ENCODE assay signal across 8 cellular contexts in genomic region chr16:10736926-10737625, GRCh38. TPM values are rescaled to one million over a fixed set of nuclear protein-coding genes. Genes with fewer than 3 reads are reported as not detected.
DNase-seq lines count a peak whose midpoint lies in the region; ATAC-seq, FAIRE-seq and TF ChIP-seq lines count a peak whose summit lies in the region.

No MANE protein-coding gene starts in this region.

- POLR2A ChIA-PET in HepG2 (lab: Yijun Ruan, JAX), result interaction anchor here (0.6 to 1.2 kb wide), 4 partner anchors 9 to 406 kb away, joined by 3 to 6 read pairs (median 4); no protein-coding TSS in a partner anchor

- no peak overlapping the region for H2AFZ ChIP-seq in HepG2 (ENCODE audit: low read length)

- peaks cover 32% of the 10 kb centered on the region for H3K4me1 ChIP-seq in DOHH2 (ENCODE audit: control insufficient read depth, low read length)
- H3K4me1 ChIP-seq in HepG2 (ENCODE audit: insufficient read depth, low read length), result peaks cover 29% of the 10 kb centered on the region

- H3K9ac ChIP-seq in HepG2 (ENCODE audit: insufficient read depth, low read depth, low read length), result peak overlapping the region; percentile 49; the same call in 1 of the 2 replicates

- intact Hi-C loops in activated CD4-positive, alpha-beta T cell treated with anti-CD3 and anti-CD28 coated beads, Interleukin-2, amount 10 ng/mL, durations not matched to agents 24 days and 14 days (cut with micrococcal nuclease), result loop anchor here (1.0 to 5.0 kb wide), 4 partner anchors 216 to 480 kb away; partner anchors contain the start of gene ATF7IP2
- intact Hi-C loops in HepG2 (cut with micrococcal nuclease; ENCODE audit: unreplicated experiment), result loop anchor here (1.0 to 10.0 kb wide), 7 partner anchors 69 to 480 kb away; partner anchors contain the start of genes ATF7IP2 and EMP2

- CTCF ChIA-PET in HepG2 (lab: Yijun Ruan, JAX; ENCODE audit: low intra/inter-chr PET ratio, low total read pairs), result interaction anchor here (0.7 to 7.5 kb wide), 9 partner anchors 13 to 480 kb away, joined by 3 to 136 read pairs (median 12); partner anchors contain the start of gene EMP2

- peak overlapping the region; percentile 48 for H3K4me3 Mint-ChIP-seq in activated CD4-positive, alpha-beta T cell treated with anti-CD3 and anti-CD28 coated beads, Interleukin-2, amount 10 ng/mL, durations not matched to agents 24 days and 14 days

- ATAC-seq in HG03354 (IDR thresholded peaks at IDR 0.05; ENCODE audit: poor library complexity, severe bottlenecking, unreplicated experiment), result peak; percentile 46
- ATAC-seq in HepG2, result peak; percentile 68
- no peak for ATAC-seq in GM21529 (IDR thresholded peaks at IDR 0.05; ENCODE audit: unreplicated experiment)

- H4K20me1 ChIP-seq in DOHH2 (ENCODE audit: control insufficient read depth, insufficient read depth, low read depth, low read length), result no peaks in the 10 kb centered on the region
- H4K20me1 ChIP-seq in HepG2 (ENCODE audit: insufficient read depth, low read length), result no peaks in the 10 kb centered on the region

- H3K4me2 ChIP-seq in DOHH2 (ENCODE audit: low read length) (peak overlapping the region; percentile 86), HepG2 (ENCODE audit: low read depth, low read length) (peak overlapping the region; percentile 85)

- peaks cover 5% of the 10 kb centered on the region for H3K27me3 Mint-ChIP-seq in activated CD4-positive, alpha-beta T cell treated with anti-CD3 and anti-CD28 coated beads, Interleukin-2, amount 10 ng/mL, durations not matched to agents 24 days and 14 days

- peak; percentile 43 to 85 for DNase-seq in NCI-H526 (lab: John Stamatoyannopoulos, UW)
- peak; percentile 92 for DNase-seq in activated CD4-positive, alpha-beta T cell treated with anti-CD3 and anti-CD28 coated beads, Interleukin-2, amount 10 ng/mL, durations not matched to agents 24 days and 14 days
- DNase-seq in dedifferentiated amniotic fluid mesenchymal stem cell (ENCODE audit: extremely low spot score), result peak; percentile 47
- DNase-seq in HepG2 (ENCODE audit: low spot score), result peak; percentile 76
- peak; percentile 76 for DNase-seq in stimulated activated CD4-positive, alpha-beta T cell treated with anti-CD3 and anti-CD28 coated beads, Interleukin-4, amount 100 ng/mL, for 24 hours

- H3K79me2 ChIP-seq in DOHH2 (ENCODE audit: control insufficient read depth, low read length) (no peaks in the 10 kb centered on the region), HepG2 (ENCODE audit: insufficient read depth, low read length) (no peaks in the 10 kb centered on the region)

- TF ChIP-seq CTCF in DOHH2 (IDR thresholded peaks at IDR 0.05; ENCODE audit: low read depth, low read length, poor library complexity, severe bottlenecking) (peak; percentile 89), HepG2 (CRISPR knock-in tag; IDR thresholded peaks at IDR 0.05) (peak; percentile 93)

- H3K27ac ChIP-seq in DOHH2 (ENCODE audit: low read depth, low read length), result peak overlapping the region; percentile 53
- H3K27ac ChIP-seq in HepG2 (ENCODE audit: extremely low read length, insufficient read depth, low read length), result no peak overlapping the region

- H3K4me1 Mint-ChIP-seq in activated CD4-positive, alpha-beta T cell treated with anti-CD3 and anti-CD28 coated beads, Interleukin-2, amount 10 ng/mL, durations not matched to agents 24 days and 14 days, result peaks cover 34% of the 10 kb centered on the region

- peaks cover 3% of the 10 kb centered on the region for H3K9me3 Mint-ChIP-seq in activated CD4-positive, alpha-beta T cell treated with anti-CD3 and anti-CD28 coated beads, Interleukin-2, amount 10 ng/mL, durations not matched to agents 24 days and 14 days

- in situ Hi-C loops in HepG2 (cut with HindIII; ENCODE audit: extremely low pct_ligation_motif_present, low pct_unique_long_range_greater_than_20kb), result loop anchor here (5.0 kb wide), 3 partner anchors 220 to 480 kb away; no protein-coding TSS in a partner anchor

- no peaks in the 10 kb centered on the region for H3K36me3 Mint-ChIP-seq in activated CD4-positive, alpha-beta T cell treated with anti-CD3 and anti-CD28 coated beads, Interleukin-2, amount 10 ng/mL, durations not matched to agents 24 days and 14 days (ENCODE audit: low read depth)

- 34% methylated on average over 15 of the region's 15 CpGs for WGBS in HepG2 (ENCODE audit: low lambda C conversion rate)

- no peaks in the 10 kb centered on the region for H3K36me3 ChIP-seq in DOHH2 (ENCODE audit: control insufficient read depth, low read length)
- no peaks in the 10 kb centered on the region for H3K36me3 ChIP-seq in HepG2 (replicated peaks in 1 of 2; ENCODE audit: control insufficient read depth in 1 of 2, insufficient read depth in 2 of 2, low read length in 2 of 2)

- peak; percentile 96 for TF ChIP-seq RAD21 in HepG2 (CRISPR knock-in tag; IDR thresholded peaks at IDR 0.05)

- peak; percentile 86 for FAIRE-seq in HepG2 (lab: Jason Lieb, UNC)

- H3F3A ChIP-seq in DOHH2 (ENCODE audit: control insufficient read depth, insufficient read depth), result peaks cover 6% of the 10 kb centered on the region

- H3K9me3 ChIP-seq in DOHH2 (ENCODE audit: control insufficient read depth, insufficient read depth, low read length), result no peaks in the 10 kb centered on the region
- 0 out of 2 replicates have a peak, but pooled peaks cover 3% of the 10 kb centered on the region for H3K9me3 ChIP-seq in HepG2 (ENCODE audit: low read length)

- TF ChIP-seq EP300 in HepG2 (IDR thresholded peaks at IDR 0.05; ENCODE audit: low read depth in 2 of 2, low read length in 2 of 2), result no peak
- no peak for TF ChIP-seq EP300 in HepG2 (CRISPR knock-in tag; IDR thresholded peaks at IDR 0.05; ENCODE audit: borderline replicate concordance)

- BruUV-seq in HepG2 (replicated peaks; lab: Mats Ljungman, UMichigan), result no TSS peak

- H3K27me3 ChIP-seq in DOHH2 (ENCODE audit: control insufficient read depth, low read length) (no peaks in the 10 kb centered on the region), HepG2 (ENCODE audit: control insufficient read depth in 1 of 2, insufficient read depth in 2 of 2, low read length in 2 of 2) (no peaks in the 10 kb centered on the region)

- no peaks in the 10 kb centered on the region for H3K9me2 ChIP-seq in DOHH2 (replicated peaks; ENCODE audit: control insufficient read depth, low read length)

- peak overlapping the region; percentile 72 for H3K4me3 ChIP-seq in DOHH2 (ENCODE audit: low read length)
- H3K4me3 ChIP-seq in HepG2 (replicated peaks in 1 of 3; ENCODE audit: insufficient read depth in 1 of 3, low read depth in 2 of 3, low read length in 3 of 3), result peak overlapping the region; percentile 11 to 59 (median 13); a peak in 4 of 6 replicates

- H3K27ac Mint-ChIP-seq in activated CD4-positive, alpha-beta T cell treated with anti-CD3 and anti-CD28 coated beads, Interleukin-2, amount 10 ng/mL, durations not matched to agents 24 days and 14 days, result no peak overlapping the region

- TF ChIP-seq POLR2A in HepG2 (IDR thresholded peaks at IDR 0.05; ENCODE audit: insufficient read depth in 1 of 2, low read depth in 2 of 2, low read length in 2 of 2), result no peak

RNA-seq across cellular contexts. Expression of gene NUBP1, which starts 6.6 kb away (rescaled TPM):
- 38.6 and 39.5 TPM in 2 replicates for total RNA-seq in activated CD4-positive, alpha-beta T cell treated with anti-CD3 and anti-CD28 coated beads, Interleukin-2, amount 10 ng/mL, durations not matched to agents 24 days and 14 days
- 70.4 and 85.8 TPM in 2 replicates for total RNA-seq in HepG2 (2016; rRNA removed; fragmentation: Illumina TruSeq; extraction: Trizol)
- 16.4 and 18.5 TPM in 2 replicates for total RNA-seq in HepG2 (2016; cell fraction: cytosol; rRNA removed; fragmentation: Illumina TruSeq; extraction: Trizol; ENCODE audit: low read depth)
- 72.4 and 82.8 TPM in 2 replicates for total RNA-seq in HepG2 (2016; cell fraction: insoluble cytoplasmic fraction; rRNA removed; fragmentation: Illumina TruSeq; extraction: Trizol)
- total RNA-seq in HepG2 (2016; cell fraction: membrane; rRNA removed; fragmentation: Illumina TruSeq; extraction: Trizol), result 22.6 and 30.6 TPM in 2 replicates
- total RNA-seq in HepG2 (2016; cell fraction: nucleus; rRNA removed; fragmentation: Illumina TruSeq; extraction: Trizol), result 19.6 and 33.1 TPM in 2 replicates
- 53.5 and 53.9 TPM in 2 replicates for polyA plus RNA-seq in HepG2 (2011; rRNA removed)
- 62.7 and 64.9 TPM in 2 replicates for polyA plus RNA-seq in HepG2 (2011; cell fraction: cytosol; rRNA removed)
- 24.6 and 28.0 TPM in 2 replicates for polyA plus RNA-seq in HepG2 (2011; cell fraction: nucleus; rRNA removed)
- 50.9 and 51.9 TPM in 2 replicates for polyA plus RNA-seq in HepG2 (2012)
- 11.7 and 13.3 TPM in 2 replicates for polyA plus RNA-seq in HepG2 (2016; cell fraction: cytosol; fragmentation: Illumina TruSeq; extraction: Trizol; ENCODE audit: low read depth)
- polyA plus RNA-seq in HepG2 (2016; cell fraction: insoluble cytoplasmic fraction; fragmentation: Illumina TruSeq; extraction: Trizol; ENCODE audit: low read depth), result 83.5 and 86.0 TPM in 2 replicates
- polyA plus RNA-seq in HepG2 (2016; cell fraction: membrane; fragmentation: Illumina TruSeq; extraction: Trizol; ENCODE audit: low read depth), result 23.4 and 24.0 TPM in 2 replicates
- 45.2 and 55.4 TPM in 2 replicates for polyA plus RNA-seq in HepG2 (2016; cell fraction: nucleus; fragmentation: Illumina TruSeq; extraction: Trizol; ENCODE audit: insufficient read depth, low read depth)
- 26.5 and 26.6 TPM in 2 replicates for polyA minus RNA-seq in HepG2 (2011; rRNA and poly(A)+ RNA removed; ENCODE audit: low replicate concordance)
- 21.1 and 23.4 TPM in 2 replicates for polyA minus RNA-seq in HepG2 (2011; cell fraction: cytosol; rRNA and poly(A)+ RNA removed)
- polyA minus RNA-seq in HepG2 (2011; cell fraction: nucleus; rRNA and poly(A)+ RNA removed), result 14.0 and 17.6 TPM in 2 replicates

RNA-seq across cellular contexts. Expression of gene TEKT5, which starts 42.3 kb away (rescaled TPM):
- not detected in 2 replicates for total RNA-seq in activated CD4-positive, alpha-beta T cell treated with anti-CD3 and anti-CD28 coated beads, Interleukin-2, amount 10 ng/mL, durations not matched to agents 24 days and 14 days
- not detected in 2 replicates for total RNA-seq in HepG2 (2016; rRNA removed; fragmentation: Illumina TruSeq; extraction: Trizol)
- total RNA-seq in HepG2 (2016; cell fraction: cytosol; rRNA removed; fragmentation: Illumina TruSeq; extraction: Trizol; ENCODE audit: low read depth), result not detected in 2 replicates
- not detected in 2 replicates for total RNA-seq in HepG2 (2016; cell fraction: insoluble cytoplasmic fraction; rRNA removed; fragmentation: Illumina TruSeq; extraction: Trizol)
- total RNA-seq in HepG2 (2016; cell fraction: membrane; rRNA removed; fragmentation: Illumina TruSeq; extraction: Trizol), result not detected in 2 replicates
- total RNA-seq in HepG2 (2016; cell fraction: nucleus; rRNA removed; fragmentation: Illumina TruSeq; extraction: Trizol), result not detected in 2 replicates
- polyA plus RNA-seq in HepG2 (2011; rRNA removed), result 0.16 and 0.25 TPM in 2 replicates
- polyA plus RNA-seq in HepG2 (2011; cell fraction: cytosol; rRNA removed), result 0.08 TPM in 1 of 2 replicates, not detected in the other
- 0.12 and 0.16 TPM in 2 replicates for polyA plus RNA-seq in HepG2 (2011; cell fraction: nucleus; rRNA removed)
- polyA plus RNA-seq in HepG2 (2012), result 0.39 and 0.84 TPM in 2 replicates
- not detected in 2 replicates for polyA plus RNA-seq in HepG2 (2016; cell fraction: cytosol; fragmentation: Illumina TruSeq; extraction: Trizol; ENCODE audit: low read depth)
- polyA plus RNA-seq in HepG2 (2016; cell fraction: insoluble cytoplasmic fraction; fragmentation: Illumina TruSeq; extraction: Trizol; ENCODE audit: low read depth), result not detected in 2 replicates
- polyA plus RNA-seq in HepG2 (2016; cell fraction: membrane; fragmentation: Illumina TruSeq; extraction: Trizol; ENCODE audit: low read depth), result not detected in 2 replicates
- not detected in 2 replicates for polyA plus RNA-seq in HepG2 (2016; cell fraction: nucleus; fragmentation: Illumina TruSeq; extraction: Trizol; ENCODE audit: insufficient read depth, low read depth)
- not detected in 2 replicates for polyA minus RNA-seq in HepG2 (2011; rRNA and poly(A)+ RNA removed; ENCODE audit: low replicate concordance)
- not detected in 2 replicates for polyA minus RNA-seq in HepG2 (2011; cell fraction: cytosol; rRNA and poly(A)+ RNA removed)
- 0.64 and 1.2 TPM in 2 replicates for polyA minus RNA-seq in HepG2 (2011; cell fraction: nucleus; rRNA and poly(A)+ RNA removed)
